Comparison of ENCODE assay signal across 8 cellular contexts in the genomic region with DNA sequence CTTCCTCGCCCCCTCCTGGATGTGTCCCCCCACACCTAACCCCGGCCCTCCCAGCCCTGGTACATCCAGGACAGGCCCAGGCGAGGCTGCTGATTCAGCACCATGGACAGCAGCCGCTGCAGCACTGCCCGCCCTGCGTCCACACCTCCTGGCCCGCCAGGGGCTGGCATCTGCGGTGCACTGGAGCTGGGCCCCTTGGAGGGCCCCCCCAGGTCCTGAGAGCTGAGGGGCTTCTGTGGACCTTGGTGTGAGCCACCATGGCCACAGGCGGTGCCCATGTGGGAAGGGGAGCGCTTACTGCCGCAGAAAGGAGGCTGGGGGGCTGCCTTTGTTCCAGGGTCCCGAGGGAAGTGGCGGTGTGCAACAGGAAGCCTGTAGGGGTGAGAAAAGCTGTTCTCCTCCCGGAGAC.
DNase-seq lines count a peak whose midpoint lies in the region; ATAC-seq and TF ChIP-seq lines count a peak whose summit lies in the region.

No MANE protein-coding gene starts in this region.

- peaks cover 6 to 68% (median 45%) of the 10 kb centered on the region in 10 experiments for H3K4me1 ChIP-seq in BLaER1 treated with 17β-estradiol and CSF1 and Interleukin-3, amounts not matched to agents 10 nM and 100 nM
- no peaks in the 10 kb centered on the region for H3K4me1 ChIP-seq in MM.1S (ENCODE audit: low read length)

- H3K9me2 ChIP-seq in MM.1S (replicated peaks; ENCODE audit: insufficient read depth, low read length): no peaks in the 10 kb centered on the region

- no peaks in the 10 kb centered on the region for H3K79me2 ChIP-seq in MM.1S (ENCODE audit: low read length)

- ATAC-seq in HG02885 (IDR thresholded peaks at IDR 0.05; ENCODE audit: poor library complexity, unreplicated experiment): no peak

- H3K36me3 ChIP-seq in BLaER1 treated with 17β-estradiol and CSF1 and Interleukin-3, amounts not matched to agents 10 nM and 100 nM: no peaks in the 10 kb centered on the region
- no peaks in the 10 kb centered on the region for H3K36me3 ChIP-seq in MM.1S (replicated peaks; ENCODE audit: insufficient read depth, low read length)

- H3K4me2 ChIP-seq in BLaER1 treated with 17β-estradiol and CSF1 and Interleukin-3, amounts not matched to agents 10 nM and 100 nM: peak overlapping the region in 9 of 11 experiments; percentile 40 to 70 (median 51); a peak in 17 of 22 replicates
- no peak overlapping the region for H3K4me2 ChIP-seq in MM.1S (ENCODE audit: low read depth, low read length)

- H3K9me3 ChIP-seq in BLaER1 treated with 17β-estradiol and CSF1 and Interleukin-3, amounts not matched to agents 10 nM and 100 nM (replicated peaks in 1 of 11): no peaks in the 10 kb centered on the region
- no peaks in the 10 kb centered on the region for H3K9me3 ChIP-seq in MM.1S (replicated peaks; ENCODE audit: insufficient read depth, low read length)

- H2AFZ ChIP-seq in MM.1S (ENCODE audit: low read length): no peak overlapping the region

- DNase-seq in MM.1S (peak; percentile 51), activated T-cell treated with anti-CD3 and anti-CD28 coated beads for 4 hours (peak; percentile 7), germinal center (ENCODE audit: low spot score) (peak; percentile 42), SW 1271 (lab: John Stamatoyannopoulos, UW) (no peak), NCI-H510A (lab: John Stamatoyannopoulos, UW) (no peak)
- DNase-seq in stimulated activated CD4-positive, alpha-beta T cell treated with anti-CD3 and anti-CD28 coated beads, Interleukin-12 subunit alpha, Interleukin-12 subunit beta, amount 100 ng/mL, for 48 hours (ENCODE audit: low read depth in 2 of 3, low spot score in 1 of 3): peak in 2 of 3 donors; percentile 15 to 23

- H3K27ac ChIP-seq in BLaER1 treated with 17β-estradiol and CSF1 and Interleukin-3, amounts not matched to agents 10 nM and 100 nM: no peak overlapping the region
- no peak overlapping the region for H3K27ac ChIP-seq in MM.1S (ENCODE audit: low read length)

- H3K27me3 ChIP-seq in BLaER1 treated with 17β-estradiol and CSF1 and Interleukin-3, amounts not matched to agents 10 nM and 100 nM: peaks cover 0 to 9% (median 0%) of the 10 kb centered on the region in 11 experiments; a peak in 4 of 22 replicates
- H3K27me3 ChIP-seq in MM.1S (replicated peaks; ENCODE audit: insufficient read depth, low read length): peaks cover 60% of the 10 kb centered on the region

- H3K9ac ChIP-seq in BLaER1 treated with 17β-estradiol and CSF1 and Interleukin-3, amounts not matched to agents 10 nM and 100 nM: no peak overlapping the region
- H3K9ac ChIP-seq in MM.1S (ENCODE audit: low read length): no peak overlapping the region

- no peak for TF ChIP-seq CTCF in MM.1S (IDR thresholded peaks at IDR 0.05; ENCODE audit: low read length)

- peaks cover 0 to 93% (median 78%) of the 10 kb centered on the region in 11 experiments; a peak in 20 of 22 replicates for H4K20me1 ChIP-seq in BLaER1 treated with 17β-estradiol and CSF1 and Interleukin-3, amounts not matched to agents 10 nM and 100 nM
- H4K20me1 ChIP-seq in MM.1S (ENCODE audit: insufficient read depth, low read length): no peaks in the 10 kb centered on the region

- no peaks in the 10 kb centered on the region for H3F3A ChIP-seq in MM.1S (ENCODE audit: insufficient read depth, low read length)

- H3K4me3 ChIP-seq in BLaER1 treated with 17β-estradiol and CSF1 and Interleukin-3, amounts not matched to agents 10 nM and 100 nM: no peak overlapping the region
- no peak overlapping the region for H3K4me3 ChIP-seq in MM.1S (ENCODE audit: low read length)

Comparison
In these comparisons a context has a peak if more than half of its experiments do, and no peak if none do; other contexts are left out.
1. DNase-seq: peak in MM.1S (single experiment), activated T-cell treated with anti-CD3 and anti-CD28 coated beads for 4 hours (single experiment), germinal center (single experiment) and stimulated activated CD4-positive, alpha-beta T cell treated with anti-CD3 and anti-CD28 coated beads, Interleukin-12 subunit alpha, Interleukin-12 subunit beta, amount 100 ng/mL, for 48 hours (2 of 3); none in SW 1271 (0 of 2) and NCI-H510A (single experiment).